ENCODE assay signal across 19 cellular contexts in genomic region chr2:95531254-95531771, GRCh38. TPM values are rescaled to one million over a fixed set of nuclear protein-coding genes. Genes with fewer than 3 reads are reported as not detected.
DNase-seq lines count a peak whose midpoint lies in the region; ATAC-seq and TF ChIP-seq lines count a peak whose summit lies in the region.
"Had no signal": no experiment of that assay in that cellular context is flagged by ENCODE, and none has a peak within 500 bp of the region (broad histone marks: within the 10 kb centered on the region; RNA-seq: fewer than 3 reads in every experiment).

No MANE protein-coding gene starts in this region.

- intact Hi-C loops in heart left ventricle (cut with DNase I): no loop called here

- no peak overlapping the region for H3K4me3 Mint-ChIP-seq in T-helper 2 cell treated with Interferon-gamma antibody and Interleukin-4, amounts not matched to agents 5 μg/mL and 100 μg/mL, for 36 hours
- H3K4me3 Mint-ChIP-seq: dendritic cell treated with granulocyte-macrophage colony-stimulating factor and Interleukin-4, amounts not matched to agents 40 ng/mL and 50 ng/mL, for 4 days; nephron had no signal

- no peak for TF ChIP-seq CTCF in heart left ventricle (IDR thresholded peaks at IDR 0.05)

- peaks cover 0 to 11% (median 4%) of the 10 kb centered on the region in 9 donors for H3K36me3 ChIP-seq in heart left ventricle

- H3K36me3 Mint-ChIP-seq in T-helper 2 cell treated with Interferon-gamma antibody and Interleukin-4, amounts not matched to agents 5 μg/mL and 100 μg/mL, for 36 hours (ENCODE audit: low read depth): peaks cover 32% of the 10 kb centered on the region

- peaks cover 24% of the 10 kb centered on the region for H3K4me1 Mint-ChIP-seq in T-helper 2 cell treated with Interferon-gamma antibody and Interleukin-4, amounts not matched to agents 5 μg/mL and 100 μg/mL, for 36 hours (ENCODE audit: low read depth)
- H3K4me1 Mint-ChIP-seq: nephron had no signal

- H3K9me3 ChIP-seq in heart left ventricle: no peaks in the 10 kb centered on the region
- H3K9me3 ChIP-seq: sigmoid colon, stomach had no signal

- DNase-seq in T-helper 2 cell treated with Interferon-gamma antibody and Interleukin-4, amounts not matched to agents 5 μg/mL and 100 μg/mL, for 36 hours (ENCODE audit: low spot score): peak; percentile 27
- DNase-seq in T-helper 2 cell (no peak), M059J (ENCODE audit: low read depth) (peak; percentile 74), kidney tubule cell (ENCODE audit: low spot score) (peak; percentile 56), heart left ventricle (no peak)
- DNase-seq: activated CD8-positive, alpha-beta memory T cell treated with anti-CD3 and anti-CD28 coated beads, Interleukin-2, amount 50 U/mL, for 4 hours; NCI-H1417; NCI-H446 treated with DMSO at 0.1 percent for 48 hours; sigmoid colon; stomach had no signal

- H3K9me3 Mint-ChIP-seq in T-helper 2 cell treated with Interferon-gamma antibody and Interleukin-4, amounts not matched to agents 5 μg/mL and 100 μg/mL, for 36 hours: no peaks in the 10 kb centered on the region
- H3K9me3 Mint-ChIP-seq: dendritic cell treated with granulocyte-macrophage colony-stimulating factor and Interleukin-4, amounts not matched to agents 40 ng/mL and 50 ng/mL, for 4 days had no signal

- no peak overlapping the region for H3K4me3 ChIP-seq in heart left ventricle
- H3K4me3 ChIP-seq: sigmoid colon, SK-N-MC, stomach had no signal

- ATAC-seq in GM21717 (IDR thresholded peaks at IDR 0.05; ENCODE audit: unreplicated experiment): peak; percentile 27
- no peak for ATAC-seq in HG02852 (IDR thresholded peaks at IDR 0.05; ENCODE audit: unreplicated experiment)
- no peak for ATAC-seq in HG03108 (IDR thresholded peaks at IDR 0.05; ENCODE audit: unreplicated experiment)
- ATAC-seq in heart left ventricle: no peak

- no peak for TF ChIP-seq POLR2A in heart left ventricle (IDR thresholded peaks at IDR 0.05)

- no peaks in the 10 kb centered on the region for H3K27me3 Mint-ChIP-seq in T-helper 2 cell treated with Interferon-gamma antibody and Interleukin-4, amounts not matched to agents 5 μg/mL and 100 μg/mL, for 36 hours (ENCODE audit: low read depth)

- no peak overlapping the region for H3K27ac Mint-ChIP-seq in T-helper 2 cell treated with Interferon-gamma antibody and Interleukin-4, amounts not matched to agents 5 μg/mL and 100 μg/mL, for 36 hours
- H3K27ac Mint-ChIP-seq: dendritic cell treated with granulocyte-macrophage colony-stimulating factor and Interleukin-4, amounts not matched to agents 40 ng/mL and 50 ng/mL, for 4 days; nephron had no signal

- no peaks in the 10 kb centered on the region for H3K27me3 ChIP-seq in heart left ventricle
- H3K27me3 ChIP-seq: sigmoid colon, stomach had no signal

- 87 to 94% (median 91%) methylated on average over 4 of the region's 4 CpGs for WGBS in heart left ventricle, 4 donors

- H3K4me1 ChIP-seq in heart left ventricle: peaks cover 0 to 12% (median 8%) of the 10 kb centered on the region in 12 donors

- H3K27ac ChIP-seq in heart left ventricle: no peak overlapping the region
- H3K27ac ChIP-seq: 22Rv1, sigmoid colon, SK-N-MC, stomach, VCaP had no signal

RNA-seq across cellular contexts. Expression of gene TRIM43B, which starts 46.8 kb away (rescaled TPM):
- not detected in 2 replicates for total RNA-seq in M059J (2014; rRNA removed; shearing (Covaris generic))
- not detected for total RNA-seq in heart left ventricle
- not detected for polyA plus RNA-seq in heart left ventricle
- total RNA-seq: lower leg skin, sigmoid colon, stomach had no signal
- polyA plus RNA-seq: sigmoid colon, stomach had no signal

Comparison
In these comparisons a context has a peak if more than half of its experiments do, and no peak if none do; other contexts are left out.
1. DNase-seq: peak in T-helper 2 cell treated with Interferon-gamma antibody and Interleukin-4, amounts not matched to agents 5 μg/mL and 100 μg/mL, for 36 hours (single experiment), M059J (single experiment) and kidney tubule cell (single experiment); none in T-helper 2 cell (0 of 5) and heart left ventricle (0 of 5).